18 cellular contexts compared by ENCODE assay signal in the genomic region with DNA sequence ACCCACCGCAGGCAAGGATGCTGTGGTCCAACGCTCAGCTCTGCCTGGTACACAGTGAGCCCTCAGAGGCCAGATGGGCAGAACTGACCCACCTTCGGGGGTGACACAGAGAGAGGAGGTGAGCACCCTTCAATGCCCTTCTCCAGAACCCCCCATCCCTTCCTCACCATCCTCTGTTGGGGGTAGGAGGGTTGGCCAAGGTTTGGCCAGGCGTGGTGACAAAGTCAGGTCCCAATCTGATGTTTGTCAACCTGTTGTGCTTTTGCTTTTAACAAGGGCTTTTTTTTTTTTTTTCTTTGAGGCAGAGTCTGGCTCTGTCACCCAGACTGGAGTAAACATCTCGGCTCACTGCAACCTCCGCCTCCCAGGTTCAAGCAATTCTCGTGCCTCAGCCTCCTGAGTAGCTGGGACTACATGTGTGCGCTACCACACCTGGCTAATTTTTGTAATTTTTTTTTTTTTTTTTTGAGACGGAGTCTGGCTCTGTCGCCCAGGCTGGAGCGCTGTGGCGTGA. TPM values are rescaled to one million over a fixed set of nuclear protein-coding genes. Genes with fewer than 3 reads are reported as not detected.
DNase-seq lines count a peak whose midpoint lies in the region; ATAC-seq and TF ChIP-seq lines count a peak whose summit lies in the region.
"Had no signal": no experiment of that assay in that cellular context is flagged by ENCODE, and none has a peak within 500 bp of the region (broad histone marks: within the 10 kb centered on the region; RNA-seq: fewer than 3 reads in every experiment).

No MANE protein-coding gene starts in this region.

- TF ChIP-seq CTCF in AG04450 (IDR thresholded peaks at IDR 0.05; ENCODE audit: low read depth, low read length), result no peak
- TF ChIP-seq CTCF in activated CD8-positive, alpha-beta T cell treated with anti-CD3 and anti-CD28 coated beads for 36 hours (IDR thresholded peaks at IDR 0.05), result no peak

- CTCF ChIA-PET in AG04450 (lab: Charles Lee), result interaction anchor here (0.6 to 14.3 kb wide), 8 partner anchors 8 to 111 kb away, joined by 3 to 296 read pairs (median 3); partner anchors contain the start of gene DACT3
- CTCF ChIA-PET in activated CD8-positive, alpha-beta T cell treated with anti-CD3 and anti-CD28 coated beads for 36 hours (lab: Charles Lee), result interaction anchor here (0.8 to 19.7 kb wide), 10 partner anchors 7 to 131 kb away, joined by 3 to 300 read pairs (median 4); partner anchors contain the start of genes CALM3, DACT3 and PTGIR

- H3K4me1 Mint-ChIP-seq in activated CD8-positive, alpha-beta T cell treated with anti-CD3 and anti-CD28 coated beads for 36 hours (ENCODE audit: low read depth), result peaks cover 72% of the 10 kb centered on the region
- H3K4me1 Mint-ChIP-seq in memory B cell, result peaks cover 31% of the 10 kb centered on the region

- H3K27ac ChIP-seq in AG04450 (ENCODE audit: low read depth, low read length) (peak overlapping the region; percentile 61), Karpas-422 (ENCODE audit: low read length) (no peak overlapping the region)
- peak overlapping the region in 2 of 11 experiments; percentile 9 to 60; a peak in 2 of 22 replicates for H3K27ac ChIP-seq in BLaER1 treated with 17β-estradiol and CSF1 and Interleukin-3, amounts not matched to agents 10 nM and 100 nM
- H3K27ac ChIP-seq: epithelial cell of prostate, thyroid gland had no signal

- H3K4me3 ChIP-seq in AG04450 (ENCODE audit: low read depth, low read length), result no peak overlapping the region
- H3K4me3 ChIP-seq in BLaER1 treated with 17β-estradiol and CSF1 and Interleukin-3, amounts not matched to agents 10 nM and 100 nM, result no peak overlapping the region
- H3K4me3 ChIP-seq in Karpas-422 (ENCODE audit: low read length), result no peak overlapping the region
- H3K4me3 ChIP-seq: thyroid gland had no signal

- no peak overlapping the region for H2AFZ ChIP-seq in Karpas-422 (ENCODE audit: low read length)

- ATAC-seq in activated CD8-positive, alpha-beta T cell treated with anti-CD3 and anti-CD28 coated beads for 36 hours, result peak; percentile 1
- ATAC-seq in memory B cell (ENCODE audit: low read depth), result no peak
- no peak for ATAC-seq in HG03139 (IDR thresholded peaks at IDR 0.05; ENCODE audit: unreplicated experiment)

- H3K36me3 ChIP-seq in BLaER1 treated with 17β-estradiol and CSF1 and Interleukin-3, amounts not matched to agents 10 nM and 100 nM, result peaks cover 0 to 16% (median 0%) of the 10 kb centered on the region in 11 experiments; a peak in 4 of 22 replicates
- H3K36me3 ChIP-seq in Karpas-422 (ENCODE audit: insufficient read depth, low read length), result no peaks in the 10 kb centered on the region
- H3K36me3 ChIP-seq: BE2C, thyroid gland had no signal

- peaks cover 36% of the 10 kb centered on the region for H3K36me3 Mint-ChIP-seq in activated CD8-positive, alpha-beta T cell treated with anti-CD3 and anti-CD28 coated beads for 36 hours (ENCODE audit: low read depth)
- H3K36me3 Mint-ChIP-seq in memory B cell, result no peaks in the 10 kb centered on the region

- peak overlapping the region in 3 of 11 experiments; percentile 38 to 53 (median 42); a peak in 2 of 22 replicates for H3K9ac ChIP-seq in BLaER1 treated with 17β-estradiol and CSF1 and Interleukin-3, amounts not matched to agents 10 nM and 100 nM
- no peak overlapping the region for H3K9ac ChIP-seq in Karpas-422 (ENCODE audit: low read length)

- POLR2A ChIA-PET in AG04450 (lab: Yijun Ruan, JAX), result interaction anchor here (0.8 to 1.5 kb wide), 5 partner anchors 11 to 45 kb away, joined by 3 to 7 read pairs (median 4); partner anchors contain the start of genes CALM3 and DACT3
- POLR2A ChIA-PET in activated CD8-positive, alpha-beta T cell treated with anti-CD3 and anti-CD28 coated beads for 36 hours (lab: Charles Lee), result interaction anchor here (1.1 to 14.9 kb wide), 7 partner anchors 8 to 98 kb away, joined by 4 to 232 read pairs (median 11); partner anchors contain the start of genes CALM3 and DACT3

- H3K9me3 Mint-ChIP-seq in activated CD8-positive, alpha-beta T cell treated with anti-CD3 and anti-CD28 coated beads for 36 hours, result no peaks in the 10 kb centered on the region
- no peaks in the 10 kb centered on the region for H3K9me3 Mint-ChIP-seq in memory B cell
- H3K9me3 Mint-ChIP-seq: dendritic cell treated with granulocyte-macrophage colony-stimulating factor and Interleukin-4, amounts not matched to agents 40 ng/mL and 50 ng/mL, for 4 days had no signal

- H3K27ac Mint-ChIP-seq in activated CD8-positive, alpha-beta T cell treated with anti-CD3 and anti-CD28 coated beads for 36 hours, result peak overlapping the region; percentile 98
- peak overlapping the region; percentile 99 for H3K27ac Mint-ChIP-seq in memory B cell
- H3K27ac Mint-ChIP-seq: dendritic cell treated with granulocyte-macrophage colony-stimulating factor and Interleukin-4, amounts not matched to agents 40 ng/mL and 50 ng/mL, for 4 days had no signal

- peaks cover 0 to 20% (median under 1%) of the 10 kb centered on the region in 11 experiments; a peak in 12 of 22 replicates for H4K20me1 ChIP-seq in BLaER1 treated with 17β-estradiol and CSF1 and Interleukin-3, amounts not matched to agents 10 nM and 100 nM
- no peaks in the 10 kb centered on the region for H4K20me1 ChIP-seq in Karpas-422 (ENCODE audit: insufficient read depth, low read depth, low read length)

- H3K79me2 ChIP-seq in Karpas-422 (ENCODE audit: low read length), result no peaks in the 10 kb centered on the region

- intact Hi-C loops in activated CD8-positive, alpha-beta T cell treated with anti-CD3 and anti-CD28 coated beads for 36 hours (cut with micrococcal nuclease), result loop anchor here (10.0 kb wide), 1 partner anchor 107 kb away; no protein-coding TSS in a partner anchor

- DNase-seq in AG04450 (ENCODE audit: low read depth, low spot score), result no peak
- peak; percentile 48 for DNase-seq in activated CD8-positive, alpha-beta T cell treated with anti-CD3 and anti-CD28 coated beads for 36 hours
- DNase-seq in memory B cell (ENCODE audit: low spot score in 2 of 2), result no peak
- no peak for DNase-seq in Karpas-422
- no peak for DNase-seq in HUDEP-2 (lab: John Stamatoyannopoulos, UW; ENCODE audit: unreplicated experiment in 76 of 76)
- DNase-seq: activated gamma-delta T cell, NCI-H1417 treated with DMSO at 0.1 percent for 48 hours, NCI-H2227 treated with DMSO at 0.1 percent for 48 hours had no signal

- H3K4me3 Mint-ChIP-seq in activated CD8-positive, alpha-beta T cell treated with anti-CD3 and anti-CD28 coated beads for 36 hours, result peak overlapping the region; percentile 71
- H3K4me3 Mint-ChIP-seq in memory B cell, result no peak overlapping the region
- H3K4me3 Mint-ChIP-seq: dendritic cell treated with granulocyte-macrophage colony-stimulating factor and Interleukin-4, amounts not matched to agents 40 ng/mL and 50 ng/mL, for 4 days had no signal

- peaks cover 77 to 88% (median 83%) of the 10 kb centered on the region in 10 experiments for H3K4me1 ChIP-seq in BLaER1 treated with 17β-estradiol and CSF1 and Interleukin-3, amounts not matched to agents 10 nM and 100 nM
- H3K4me1 ChIP-seq in Karpas-422 (ENCODE audit: low read length), result peaks cover 12% of the 10 kb centered on the region

- no peaks in the 10 kb centered on the region for H3K27me3 Mint-ChIP-seq in activated CD8-positive, alpha-beta T cell treated with anti-CD3 and anti-CD28 coated beads for 36 hours
- no peaks in the 10 kb centered on the region for H3K27me3 Mint-ChIP-seq in memory B cell

- H3K27me3 ChIP-seq in AG04450 (ENCODE audit: control insufficient read depth, insufficient read depth, low read length) (no peaks in the 10 kb centered on the region), Karpas-422 (ENCODE audit: low read length) (no peaks in the 10 kb centered on the region)
- H3K27me3 ChIP-seq in BLaER1 treated with 17β-estradiol and CSF1 and Interleukin-3, amounts not matched to agents 10 nM and 100 nM, result peaks cover 0 to 5% (median 0%) of the 10 kb centered on the region in 11 experiments; a peak in 2 of 22 replicates
- H3K27me3 ChIP-seq: BE2C, thyroid gland had no signal

- no peaks in the 10 kb centered on the region for H3K9me2 ChIP-seq in Karpas-422 (replicated peaks; ENCODE audit: insufficient read depth, low read length)

- H3K9me3 ChIP-seq in AG04450 (ENCODE audit: control insufficient read depth, insufficient read depth, low read length), result no peaks in the 10 kb centered on the region
- H3K9me3 ChIP-seq in BLaER1 treated with 17β-estradiol and CSF1 and Interleukin-3, amounts not matched to agents 10 nM and 100 nM (replicated peaks in 1 of 11), result no peaks in the 10 kb centered on the region
- H3K9me3 ChIP-seq in Karpas-422 (ENCODE audit: low read length), result no peaks in the 10 kb centered on the region
- H3K9me3 ChIP-seq: BE2C, thyroid gland had no signal

- peak overlapping the region; percentile 72 to 100 (median 80) for H3K4me2 ChIP-seq in BLaER1 treated with 17β-estradiol and CSF1 and Interleukin-3, amounts not matched to agents 10 nM and 100 nM
- H3K4me2 ChIP-seq in Karpas-422 (ENCODE audit: low read depth, low read length, poor library complexity, severe bottlenecking), result no peak overlapping the region

RNA-seq across cellular contexts. Expression of gene PTGIR, which starts 7.3 kb away (rescaled TPM):
- polyA plus RNA-seq in AG04450 (2011; rRNA removed), result 2.4 and 4.2 TPM in 2 replicates
- 1.00 and 2.8 TPM in 2 replicates for polyA minus RNA-seq in AG04450 (2011; rRNA and poly(A)+ RNA removed)
- 10 to 100 TPM; 45.4 to 48.8 TPM for total RNA-seq in activated CD8-positive, alpha-beta T cell treated with anti-CD3 and anti-CD28 coated beads for 36 hours
- not detected in 2 replicates for total RNA-seq in Karpas-422 (2014; rRNA removed; shearing (Covaris generic); ENCODE audit: low replicate concordance)

RNA-seq across cellular contexts. Expression of gene CALM3, which starts 16.5 kb away (rescaled TPM):
- 547 and 744 TPM in 2 replicates for polyA plus RNA-seq in AG04450 (2011; rRNA removed)
- polyA minus RNA-seq in AG04450 (2011; rRNA and poly(A)+ RNA removed), result 268 and 287 TPM in 2 replicates
- 100 to 1,000 TPM; 565 to 582 TPM for total RNA-seq in activated CD8-positive, alpha-beta T cell treated with anti-CD3 and anti-CD28 coated beads for 36 hours
- total RNA-seq in Karpas-422 (2014; rRNA removed; shearing (Covaris generic); ENCODE audit: low replicate concordance), result 103 and 122 TPM in 2 replicates

RNA-seq across cellular contexts. Expression of gene GNG8, which starts 18.4 kb away (rescaled TPM):
- not detected in 2 replicates for polyA plus RNA-seq in AG04450 (2011; rRNA removed)
- polyA minus RNA-seq in AG04450 (2011; rRNA and poly(A)+ RNA removed), result not detected in 2 replicates
- 10 to 100 TPM; 33.0 to 45.4 TPM for total RNA-seq in activated CD8-positive, alpha-beta T cell treated with anti-CD3 and anti-CD28 coated beads for 36 hours
- not detected in 2 replicates for total RNA-seq in Karpas-422 (2014; rRNA removed; shearing (Covaris generic); ENCODE audit: low replicate concordance)
- total RNA-seq: H7, left lobe of liver, osteoblast, RPMI7951, thyroid gland had no signal

RNA-seq across cellular contexts. Expression of gene DACT3, which starts 43.4 kb away (rescaled TPM):
- polyA plus RNA-seq in AG04450 (2011; rRNA removed), result 6.1 and 6.9 TPM in 2 replicates
- 4.2 and 5.1 TPM in 2 replicates for polyA minus RNA-seq in AG04450 (2011; rRNA and poly(A)+ RNA removed)
- 1 to 10 TPM; 5.8 to 6.1 TPM for total RNA-seq in activated CD8-positive, alpha-beta T cell treated with anti-CD3 and anti-CD28 coated beads for 36 hours
- total RNA-seq in Karpas-422 (2014; rRNA removed; shearing (Covaris generic); ENCODE audit: low replicate concordance), result 0.14 and 0.19 TPM in 2 replicates

Comparison
In these comparisons a context has a peak if more than half of its experiments do, and no peak if none do; other contexts are left out.
1. RNA of gene PTGIR, which starts 7.3 kb away (total RNA-seq): 45.4 to 48.8 TPM in activated CD8-positive, alpha-beta T cell treated with anti-CD3 and anti-CD28 coated beads for 36 hours; not detected in Karpas-422; every median in the first group is over 10 times any median in the second.
2. RNA of gene GNG8, which starts 18.4 kb away (total RNA-seq): 33.0 to 45.4 TPM in activated CD8-positive, alpha-beta T cell treated with anti-CD3 and anti-CD28 coated beads for 36 hours; not detected in Karpas-422; every median in the first group is over 10 times any median in the second.